26 cellular contexts compared by ENCODE assay signal in genomic region chr11:60122414-60123036, GRCh38. TPM values are rescaled to one million over a fixed set of nuclear protein-coding genes. Genes with fewer than 3 reads are reported as not detected.
"Had no signal": no experiment of that assay in that cellular context is flagged by ENCODE, and none has a peak within 500 bp of the region (broad histone marks: within the 10 kb centered on the region; RNA-seq: fewer than 3 reads in every experiment).

No MANE protein-coding gene starts in this region.

- H3K4me2 ChIP-seq: neural progenitor cell, smooth muscle cell had no signal

- H2AFZ ChIP-seq: neural progenitor cell, parathyroid adenoma had no signal

- H3K4me1 ChIP-seq: lower lobe of right lung, parathyroid adenoma, psoas muscle, right atrium auricular region, tibial nerve, uterus had no signal

- H3K9me3 ChIP-seq: left lung, lower lobe of right lung, neutrophil, psoas muscle, right atrium auricular region, right lobe of liver, tibial nerve, uterus had no signal

- H3K9ac ChIP-seq: neural progenitor cell, parathyroid adenoma had no signal

- H3K27me3 ChIP-seq: left lung, neural progenitor cell, neutrophil, right atrium auricular region, right lobe of liver, tibial nerve, uterus had no signal

- H3K36me3 ChIP-seq: left lung, lower lobe of right lung, neural progenitor cell, neutrophil, right atrium auricular region, right lobe of liver, tibial nerve, uterus had no signal

- DNase-seq: hippocampal formation; kidney; left colon; left lung; lower lobe of right lung; mesendoderm; naive B cell; natural killer cell; nephron progenitor cell; occipital lobe; psoas muscle; right lobe of liver; stimulated activated CD4-positive, alpha-beta T cell treated with anti-CD3 and anti-CD28 coated beads, Interleukin-1b, Interleukin-23, amount 100 ng/mL, for 48 hours; stimulated activated CD4-positive, alpha-beta T cell treated with anti-CD3 and anti-CD28 coated beads, Interleukin-2, amount 100 ng/mL, for 48 hours; stimulated activated CD4-positive, alpha-beta T cell treated with anti-CD3 and anti-CD28 coated beads, Interleukin-4, amount 100 ng/mL, for 4 hours; stimulated activated CD8-positive, alpha-beta memory T cell treated with anti-CD3 and anti-CD28 coated beads, Interleukin-4, amount 100 ng/mL, for 48 hours; stimulated activated naive CD4-positive, alpha-beta T cell treated with Interleukin-2 at 50 U/mL for 16 hours; stimulated activated naive CD8-positive, alpha-beta T cell treated with anti-CD3 and anti-CD28 coated beads, Interleukin-15, amount 100 ng/mL, for 72 hours; substantia nigra; uterus had no signal

- FAIRE-seq: kidney had no signal

- H3K79me2 ChIP-seq: parathyroid adenoma had no signal

- H3K27ac ChIP-seq: left lung, lower lobe of right lung, neural progenitor cell, neutrophil, parathyroid adenoma, psoas muscle, right atrium auricular region, right lobe of liver, tibial nerve, uterus had no signal

- H3K4me3 ChIP-seq: left lung, lower lobe of right lung, neural progenitor cell, psoas muscle, right atrium auricular region, right lobe of liver, smooth muscle cell, tibial nerve, uterus had no signal

RNA-seq across cellular contexts. Expression of gene MS4A2, which starts 34.1 kb away (rescaled TPM):
- polyA plus RNA-seq: smooth muscle cell had no signal
